Comparison of ENCODE assay signal across 15 cellular contexts in the genomic region with DNA sequence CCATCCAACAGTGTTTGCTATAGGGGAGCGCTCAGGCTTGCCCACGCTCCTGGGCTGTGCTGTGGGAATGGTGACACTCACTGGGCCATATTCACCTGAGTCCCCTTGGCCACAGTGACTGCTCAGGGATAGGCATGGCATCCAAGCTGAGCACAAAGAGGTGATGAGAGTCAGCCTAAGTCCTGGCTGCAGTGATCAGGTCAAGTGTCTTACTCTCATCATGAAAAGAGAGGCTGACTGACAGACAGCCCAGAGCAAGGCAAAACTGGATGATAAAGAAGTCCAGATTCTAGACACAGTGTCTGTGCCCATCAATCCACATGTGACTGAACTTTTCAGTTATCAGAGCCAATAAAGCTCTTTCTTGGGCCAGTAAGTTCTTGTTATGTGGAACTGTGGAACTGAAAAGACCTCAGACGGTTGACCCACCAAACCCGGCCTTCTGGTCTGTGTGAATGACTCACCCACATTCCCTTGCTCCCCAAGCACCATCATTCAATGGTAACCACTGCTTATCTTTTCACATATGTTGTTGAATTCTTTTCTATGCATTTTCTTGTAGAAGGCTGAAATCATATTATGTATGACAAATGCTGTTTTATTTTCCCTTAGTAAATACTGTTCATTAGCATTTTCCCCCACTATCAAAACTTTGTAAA. TPM values are rescaled to one million over a fixed set of nuclear protein-coding genes. Genes with fewer than 3 reads are reported as not detected.
DNase-seq lines count a peak whose midpoint lies in the region; ATAC-seq and TF ChIP-seq lines count a peak whose summit lies in the region.
"Had no signal": no experiment of that assay in that cellular context is flagged by ENCODE, and none has a peak within 500 bp of the region (broad histone marks: within the 10 kb centered on the region; RNA-seq: fewer than 3 reads in every experiment).

No MANE protein-coding gene starts in this region.

- H3K79me1 ChIP-seq in IMR-90 (ENCODE audit: low read depth in 1 of 2, low read length in 2 of 2) = peaks cover 28 to 63% of the 10 kb centered on the region in 2 experiments

- peak overlapping the region; percentile 27; the same call in 1 of the 2 replicates for H4K5ac ChIP-seq in IMR-90 (ENCODE audit: low read depth, low read length)

- peaks cover 27% of the 10 kb centered on the region for H3K9me1 ChIP-seq in IMR-90 (ENCODE audit: insufficient read depth, low read length)

- no peak overlapping the region for H3K4me3 ChIP-seq in IMR-90 (ENCODE audit: insufficient read depth, low read depth, low read length)
- no peak overlapping the region for H3K4me3 ChIP-seq in choroid plexus epithelial cell (ENCODE audit: low read depth, low read length)
- H3K4me3 ChIP-seq: esophagus squamous epithelium had no signal

- 0 out of 4 replicates have a peak overlapping the region, but pooled peaks of 1 of the 2 experiments have one; percentile 11 for H4K8ac ChIP-seq in IMR-90 (ENCODE audit: low read depth in 2 of 2, low read length in 2 of 2)

- peak; percentile 30; the same call in 1 of the 2 replicates for TF ChIP-seq RAD21 in IMR-90 (IDR thresholded peaks at IDR 0.05; ENCODE audit: low read length)

- peak overlapping the region; percentile 26; the same call in 1 of the 2 replicates for H3K27ac ChIP-seq in IMR-90 (ENCODE audit: insufficient read depth, low read length)
- no peak overlapping the region for H3K27ac ChIP-seq in RWPE1
- H3K27ac ChIP-seq: esophagus squamous epithelium had no signal

- intact Hi-C loops in IMR-90 (cut with micrococcal nuclease) = loop anchor here (1.0 kb wide), 1 partner anchor 159 kb away; no protein-coding TSS in a partner anchor

- peaks cover 24% of the 10 kb centered on the region for H3K36me3 Mint-ChIP-seq in mesothelial cell of epicardium

- no peak overlapping the region; the same call in 1 of the 2 replicates for H2BK120ac ChIP-seq in IMR-90 (ENCODE audit: low read depth, low read length)

- H3K9me3 ChIP-seq in IMR-90 (ENCODE audit: control insufficient read depth, insufficient read depth, low read length) = no peaks in the 10 kb centered on the region
- H3K9me3 ChIP-seq: esophagus squamous epithelium had no signal

- peak overlapping the region; percentile 94 for H2AK5ac ChIP-seq in IMR-90 (ENCODE audit: low read depth, low read length)

- H3K9ac ChIP-seq in IMR-90 (ENCODE audit: low read depth, low read length) = no peak overlapping the region

- H3K4me2 ChIP-seq in IMR-90 (ENCODE audit: low read depth, low read length) = peak overlapping the region; percentile 9; the same call in 1 of the 2 replicates

- in situ Hi-C loops in IMR-90 (cut with MboI; ENCODE audit: low sequenced_read_pairs) = no loop called here

- no peaks in the 10 kb centered on the region for H3K27me3 Mint-ChIP-seq in mesothelial cell of epicardium (ENCODE audit: low read depth)
- H3K27me3 Mint-ChIP-seq: activated B cell treated with CpG ODN at 0.5 μM for 24 hours; CD4-positive, alpha-beta T cell had no signal

- H3K4me1 ChIP-seq in IMR-90 (ENCODE audit: control insufficient read depth, insufficient read depth, low read length) = peaks cover 6% of the 10 kb centered on the region

- H4K20me1 ChIP-seq in IMR-90 (ENCODE audit: insufficient read depth, low read length) = peaks cover 28% of the 10 kb centered on the region

- no peak overlapping the region for H3K4me3 Mint-ChIP-seq in mesothelial cell of epicardium
- H3K4me3 Mint-ChIP-seq: activated B cell treated with CpG ODN at 0.5 μM for 24 hours; CD4-positive, alpha-beta T cell had no signal

- DNase-seq in AG09319 (ENCODE audit: extremely low read depth, low read depth) (peak; percentile 22), IMR-90 (peak; percentile 90), choroid plexus epithelial cell (ENCODE audit: low read depth) (peak; percentile 90), mesothelial cell of epicardium (ENCODE audit: low spot score in 2 of 2, unreplicated experiment in 2 of 2) (no peak), RWPE1 (ENCODE audit: low spot score) (no peak), NCI-H2171 (lab: John Stamatoyannopoulos, UW) (no peak)
- DNase-seq: activated B cell treated with CpG ODN at 0.5 μM for 24 hours; activated T-cell treated with anti-CD3 and anti-CD28 coated beads, Interleukin-2, amount 50 U/mL, for 1 hour; CD4-positive, alpha-beta T cell; esophagus squamous epithelium; NCI-H1092 treated with DMSO at 0.1 percent for 48 hours; NCI-H510A treated with DMSO at 0.1 percent for 48 hours; SHP77 treated with DMSO at 0.1 percent for 48 hours had no signal

- CTCF ChIA-PET in IMR-90 (lab: Yijun Ruan, JAX) = no interaction called here
- CTCF ChIA-PET in RWPE1 (lab: Yijun Ruan, JAX) = no interaction called here

- H2BK15ac ChIP-seq in IMR-90 (ENCODE audit: low read depth, low read length) = no peak overlapping the region

- H3K9me3 Mint-ChIP-seq in mesothelial cell of epicardium = no peaks in the 10 kb centered on the region
- H3K9me3 Mint-ChIP-seq: activated B cell treated with CpG ODN at 0.5 μM for 24 hours; CD4-positive, alpha-beta T cell had no signal

- H2AFZ ChIP-seq in IMR-90 (replicated peaks; ENCODE audit: low read length, poor library complexity) = no peak overlapping the region

- POLR2A ChIA-PET in IMR-90 (lab: Charles Lee; ENCODE audit: unreplicated experiment) (no interaction called here), RWPE1 (lab: Yijun Ruan, JAX; ENCODE audit: low non-redundant PET) (no interaction called here)

- H3K27me3 ChIP-seq in IMR-90 (ENCODE audit: control insufficient read depth, insufficient read depth, low read length) = no peaks in the 10 kb centered on the region
- H3K27me3 ChIP-seq: esophagus squamous epithelium had no signal

- TF ChIP-seq POLR2A in IMR-90 (IDR thresholded peaks at IDR 0.05; ENCODE audit: low read depth, low read length) = no peak

- no CpG with 5 or more reads among the region's 4 CpGs for WGBS in IMR-90 (ENCODE audit: extremely low coverage in 2 of 2, insufficient read length in 1 of 2), 2 experiments

- ATAC-seq in IMR-90 (ENCODE audit: low read depth) (peak; percentile 95), HG02623 (IDR thresholded peaks at IDR 0.05; ENCODE audit: unreplicated experiment) (no peak), GM18867 (IDR thresholded peaks at IDR 0.05; ENCODE audit: unreplicated experiment) (no peak)

- dilution Hi-C loops in IMR-90 (cut with HindIII; ENCODE audit: low sequenced_read_pairs, unreplicated experiment) = no loop called here

- no peak overlapping the region for H3K56ac ChIP-seq in IMR-90 (ENCODE audit: extremely low read depth, insufficient read depth, low read length)

- H3K27ac Mint-ChIP-seq in mesothelial cell of epicardium = peak overlapping the region; percentile 3
- H3K27ac Mint-ChIP-seq: activated B cell treated with CpG ODN at 0.5 μM for 24 hours; CD4-positive, alpha-beta T cell had no signal

- H4K91ac ChIP-seq in IMR-90 (ENCODE audit: insufficient read depth, low read depth, low read length) = peak overlapping the region; percentile 68; the same call in 1 of the 2 replicates

- peak overlapping the region; percentile 30 for H2BK5ac ChIP-seq in IMR-90 (ENCODE audit: low read depth, low read length, poor library complexity, severe bottlenecking)

- peaks cover 27% of the 10 kb centered on the region for H3K36me3 ChIP-seq in IMR-90 (ENCODE audit: control insufficient read depth, insufficient read depth, low read length)

- peak overlapping the region; percentile 51; the same call in 1 of the 2 replicates for H2BK20ac ChIP-seq in IMR-90 (ENCODE audit: low read depth, low read length)

- peak overlapping the region; percentile 95 for H3K23ac ChIP-seq in IMR-90 (ENCODE audit: low read depth, low read length)

- no TSS peak for BruUV-seq in IMR-90 (replicated peaks; lab: Mats Ljungman, UMichigan)

- H3K4me1 Mint-ChIP-seq in mesothelial cell of epicardium = peaks cover 8% of the 10 kb centered on the region

- peak overlapping the region; percentile 78 for H3K4ac ChIP-seq in IMR-90 (ENCODE audit: low read depth, low read length)

- peak overlapping the region; percentile 77; the same call in 1 of the 2 replicates for H3K14ac ChIP-seq in IMR-90 (replicated peaks; ENCODE audit: low read depth, low read length)

- H2AK9ac ChIP-seq in IMR-90 (replicated peaks; ENCODE audit: low read depth, low read length, poor library complexity) = peak overlapping the region; percentile 31

- peak overlapping the region; percentile 83 for H3K18ac ChIP-seq in IMR-90 (ENCODE audit: low read depth, low read length)

- no peak for TF ChIP-seq CTCF in AG09319 (IDR thresholded peaks at IDR 0.05; ENCODE audit: low read depth, low read length)
- no peak for TF ChIP-seq CTCF in IMR-90 (conservative IDR thresholded peaks at IDR 0.05; ENCODE audit: low read depth, low read length)
- no peak for TF ChIP-seq CTCF in choroid plexus epithelial cell (conservative IDR thresholded peaks at IDR 0.05; ENCODE audit: low read depth, low read length)
- no peak for TF ChIP-seq CTCF in mesothelial cell of epicardium (IDR thresholded peaks at IDR 0.05; ENCODE audit: unreplicated experiment)
- TF ChIP-seq CTCF in RWPE1 (conservative IDR thresholded peaks at IDR 0.05; ENCODE audit: low read depth) = no peak

TF ChIP-seq in IMR-90, 13 proteins besides CTCF, POLR2A, EP300 and RAD21:
- TF ChIP-seq RFX5 (IDR thresholded peaks at IDR 0.05; ENCODE audit: low read depth, low read length) (no peak), CEBPB (IDR thresholded peaks at IDR 0.05; ENCODE audit: low read depth, low read length) (no peak), SMC3 (IDR thresholded peaks at IDR 0.05; ENCODE audit: low read depth, low read length) (no peak), FOS (IDR thresholded peaks at IDR 0.05; ENCODE audit: low read depth, low read length) (peak; percentile 88), MAZ (IDR thresholded peaks at IDR 0.05; ENCODE audit: borderline replicate concordance, low read depth, low read length) (0 out of 2 replicates have a peak, but pooled peaks have one; percentile 21)

RNA-seq across cellular contexts. Expression of a gene that starts 43.2 kb away (rescaled TPM):
- total RNA-seq in IMR-90 (2012; rRNA removed) (0.72 and 1.1 TPM in 2 replicates), mesothelial cell of epicardium (17.2 to 18.4 TPM (median 17.8 TPM) in 3 replicates)
- 1.2 and 1.3 TPM in 2 replicates for polyA plus RNA-seq in IMR-90 (2012; rRNA removed)
- 1.5 and 2.4 TPM in 2 replicates for polyA plus RNA-seq in IMR-90 (2012; cell fraction: cytosol; rRNA removed)
- polyA plus RNA-seq in IMR-90 (2012; cell fraction: nucleus; rRNA removed; ENCODE audit: low replicate concordance) = 1.5 and 3.2 TPM in 2 replicates

Comparison
In these comparisons a context has a peak if more than half of its experiments do, and no peak if none do; other contexts are left out.
1. DNase-seq: peak in AG09319 (single experiment), IMR-90 (single experiment) and choroid plexus epithelial cell (single experiment); none in mesothelial cell of epicardium (0 of 2), RWPE1 (single experiment) and NCI-H2171 (single experiment).